In the genomic region with DNA sequence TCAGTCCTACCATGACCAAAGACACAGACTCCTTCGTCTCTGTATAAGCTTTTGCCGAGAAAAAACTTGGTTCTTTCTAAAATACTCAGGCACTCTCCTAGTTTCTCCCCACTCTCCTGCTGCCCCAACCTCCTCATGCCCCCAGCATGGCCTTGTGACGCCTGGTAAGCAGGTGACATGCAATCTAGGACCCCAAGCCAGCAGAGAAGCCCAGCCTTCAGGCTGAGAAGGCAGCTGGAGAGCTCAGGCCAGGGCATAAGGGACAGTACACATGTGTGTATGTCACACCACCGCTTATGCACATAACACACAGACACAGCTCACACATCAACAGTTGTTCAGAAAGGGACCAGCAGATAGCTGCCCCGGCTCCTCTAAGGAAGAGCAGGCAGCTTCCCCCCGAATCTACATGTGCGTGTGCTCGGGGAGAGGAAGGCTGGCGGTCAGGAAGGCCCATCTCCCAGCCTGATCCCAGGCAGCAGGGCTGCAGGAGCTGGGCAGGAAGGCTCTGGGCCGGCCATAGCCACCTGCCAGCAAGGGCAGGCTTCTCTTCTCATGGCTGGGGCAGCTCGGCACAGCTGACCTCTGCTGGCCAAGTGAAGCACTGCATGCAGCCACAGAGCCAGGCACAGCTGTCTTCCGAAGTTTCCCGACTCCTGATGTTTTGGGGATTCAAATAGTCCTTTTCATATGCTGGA, we compare ENCODE assay signal across 8 cellular contexts. TPM values are rescaled to one million over a fixed set of nuclear protein-coding genes. Genes with fewer than 3 reads are reported as not detected.
DNase-seq lines count a peak whose midpoint lies in the region; TF ChIP-seq lines count a peak whose summit lies in the region.

No MANE protein-coding gene starts in this region.

- H3K9me3 Mint-ChIP-seq in neural crest cell, result no peaks in the 10 kb centered on the region

- H3K4me3 Mint-ChIP-seq in neural crest cell, result peak overlapping the region; percentile 47

- no peaks in the 10 kb centered on the region for H3K4me1 ChIP-seq in tibial artery

- H3K4me3 ChIP-seq in tibial artery, result no peak overlapping the region

- H3K4me1 Mint-ChIP-seq in neural crest cell, result peaks cover 5% of the 10 kb centered on the region

- intact Hi-C loops in tibial artery (cut with DNase I; ENCODE audit: low total_unique reads), result loop anchor here (5.0 to 10.0 kb wide), 3 partner anchors 70 to 543 kb away; partner anchors contain the start of gene NUDCD3

- H3K27me3 Mint-ChIP-seq in neural crest cell (ENCODE audit: low read depth), result no peaks in the 10 kb centered on the region

- DNase-seq in activated gamma-delta T cell treated with Interleukin-2 at 50 U/mL for 16 hours, result peak; percentile 59
- no peak for DNase-seq in activated gamma-delta T cell (lab: John Stamatoyannopoulos, UW)
- peak; percentile 63 for DNase-seq in HK-2 (ENCODE audit: unreplicated experiment)
- DNase-seq in RKO (ENCODE audit: low spot score), result peak; percentile 52
- DNase-seq in activated T-helper 1 cell treated with anti-CD3 and anti-CD28 coated beads, Interleukin-2, amount 50 U/mL, for 16 hours (ENCODE audit: low read depth in 1 of 2, low spot score in 1 of 2), result peak; percentile 39 to 42
- DNase-seq in fibroblast of peridontal ligament (ENCODE audit: extremely low read depth), result peak; percentile 54
- DNase-seq in neural crest cell (ENCODE audit: low read depth, low spot score), result peak; percentile 74
- DNase-seq in tibial artery, result peak; percentile 47 to 77

- no peaks in the 10 kb centered on the region for H3K9me3 ChIP-seq in tibial artery

- H3K27ac Mint-ChIP-seq in neural crest cell (ENCODE audit: unreplicated experiment), result peak overlapping the region; percentile 30

- H3K36me3 Mint-ChIP-seq in neural crest cell (ENCODE audit: low read depth), result peaks cover 9% of the 10 kb centered on the region

- H3K27ac ChIP-seq in tibial artery, result peak overlapping the region in 1 of 2 donors; percentile 38

- H3K27me3 ChIP-seq in tibial artery, result no peaks in the 10 kb centered on the region

- peaks cover 42 to 74% (median 64%) of the 10 kb centered on the region in 3 donors for H3K36me3 ChIP-seq in tibial artery

- TF ChIP-seq CTCF in neural crest cell (conservative IDR thresholded peaks at IDR 0.05), result peak; percentile 93
- peak; percentile 87 to 95 for TF ChIP-seq CTCF in tibial artery (IDR thresholded peaks at IDR 0.05)

RNA-seq across cellular contexts. Expression of gene DDX56, which starts 8.5 kb away (rescaled TPM):
- total RNA-seq in neural crest cell, result 104 and 111 TPM in 2 replicates

RNA-seq across cellular contexts. Expression of gene TMED4, which starts 16.8 kb away (rescaled TPM):
- total RNA-seq in neural crest cell, result 87.2 and 88.9 TPM in 2 replicates

RNA-seq across cellular contexts. Expression of gene NPC1L1, which starts 24.1 kb away (rescaled TPM):
- 0.12 and 0.18 TPM in 2 replicates for total RNA-seq in neural crest cell

RNA-seq across cellular contexts. Expression of gene OGDH, which starts 41.2 kb away (rescaled TPM):
- 102 and 116 TPM in 2 replicates for total RNA-seq in neural crest cell
